Comparison of ENCODE assay signal across 10 cellular contexts in genomic region chr2:68750592-68751396, GRCh38. TPM values are rescaled to one million over a fixed set of nuclear protein-coding genes. Genes with fewer than 3 reads are reported as not detected.
DNase-seq lines count a peak whose midpoint lies in the region; ATAC-seq and TF ChIP-seq lines count a peak whose summit lies in the region.
"Had no signal": no experiment of that assay in that cellular context is flagged by ENCODE, and none has a peak within 500 bp of the region (broad histone marks: within the 10 kb centered on the region; RNA-seq: fewer than 3 reads in every experiment).

No MANE protein-coding gene starts in this region.

- no peaks in the 10 kb centered on the region for H3K79me2 ChIP-seq in GM23248 (ENCODE audit: insufficient read depth)

- no peaks in the 10 kb centered on the region for H3K27me3 Mint-ChIP-seq in CD4-positive, CD25-positive, alpha-beta regulatory T cell
- no peaks in the 10 kb centered on the region for H3K27me3 Mint-ChIP-seq in activated CD8-positive, alpha-beta T cell treated with anti-CD3 and anti-CD28 coated beads for 36 hours

- H3K4me3 ChIP-seq in CD4-positive, CD25-positive, alpha-beta regulatory T cell (ENCODE audit: low read depth, low read length), result peak overlapping the region; percentile 71
- H3K4me3 ChIP-seq in GM23248, result no peak overlapping the region
- no peak overlapping the region for H3K4me3 ChIP-seq in lower lobe of right lung

- POLR2A ChIA-PET in activated CD8-positive, alpha-beta T cell treated with anti-CD3 and anti-CD28 coated beads for 36 hours (lab: Charles Lee), result interaction anchor here (0.7 to 3.8 kb wide), 9 partner anchors 9 to 158 kb away, joined by 3 to 30 read pairs (median 5); no protein-coding TSS in a partner anchor

- 0 out of 2 replicates have a peak overlapping the region, but pooled peaks have one; percentile 39 for H2AFZ ChIP-seq in GM23248

- DNase-seq in CD4-positive, CD25-positive, alpha-beta regulatory T cell, result no peak
- DNase-seq in GM23248 (no peak), lower lobe of right lung (no peak), NCI-H128 (lab: John Stamatoyannopoulos, UW; ENCODE audit: unreplicated experiment) (no peak), HUDEP-2 (lab: John Stamatoyannopoulos, UW; ENCODE audit: unreplicated experiment in 76 of 76) (no peak)
- DNase-seq in activated CD8-positive, alpha-beta T cell treated with anti-CD3 and anti-CD28 coated beads for 36 hours, result no peak
- no peak for DNase-seq in effector CD4-positive, alpha-beta T cell
- DNase-seq: NCI-H524 treated with DMSO at 0.1 percent for 48 hours had no signal

- peaks cover 38% of the 10 kb centered on the region for H3K36me3 Mint-ChIP-seq in CD4-positive, CD25-positive, alpha-beta regulatory T cell
- peaks cover 57% of the 10 kb centered on the region for H3K36me3 Mint-ChIP-seq in activated CD8-positive, alpha-beta T cell treated with anti-CD3 and anti-CD28 coated beads for 36 hours (ENCODE audit: low read depth)

- H3F3A ChIP-seq in GM23248 (ENCODE audit: insufficient read depth), result no peaks in the 10 kb centered on the region

- no peaks in the 10 kb centered on the region for H4K20me1 ChIP-seq in GM23248 (ENCODE audit: insufficient read depth)

- no peaks in the 10 kb centered on the region for H3K9me3 ChIP-seq in CD4-positive, CD25-positive, alpha-beta regulatory T cell (ENCODE audit: control insufficient read depth in 2 of 2, low read length in 2 of 2)
- H3K9me3 ChIP-seq in GM23248 (ENCODE audit: low read depth) (no peaks in the 10 kb centered on the region), lower lobe of right lung (no peaks in the 10 kb centered on the region)
- H3K9me3 ChIP-seq: heart right ventricle had no signal

- H3K9me3 Mint-ChIP-seq in CD4-positive, CD25-positive, alpha-beta regulatory T cell, result no peaks in the 10 kb centered on the region
- peaks cover 2% of the 10 kb centered on the region for H3K9me3 Mint-ChIP-seq in activated CD8-positive, alpha-beta T cell treated with anti-CD3 and anti-CD28 coated beads for 36 hours

- H3K4me3 Mint-ChIP-seq in CD4-positive, CD25-positive, alpha-beta regulatory T cell, result peak overlapping the region in 3 of 4 donors; percentile 23 to 65 (median 61)
- no peak overlapping the region for H3K4me3 Mint-ChIP-seq in activated CD8-positive, alpha-beta T cell treated with anti-CD3 and anti-CD28 coated beads for 36 hours

- H3K9me2 ChIP-seq in GM23248 (ENCODE audit: insufficient read depth), result no peaks in the 10 kb centered on the region

- TF ChIP-seq CTCF in activated CD8-positive, alpha-beta T cell treated with anti-CD3 and anti-CD28 coated beads for 36 hours (IDR thresholded peaks at IDR 0.05), result no peak
- TF ChIP-seq CTCF in lower lobe of right lung (IDR thresholded peaks at IDR 0.05), result no peak

- in situ Hi-C loops in GM23248 (cut with MboI), result no loop called here

- peaks cover 94% of the 10 kb centered on the region for H3K4me1 ChIP-seq in CD4-positive, CD25-positive, alpha-beta regulatory T cell (ENCODE audit: control insufficient read depth, insufficient read depth, low read length, poor library complexity, severe bottlenecking)
- H3K4me1 ChIP-seq in GM23248 (ENCODE audit: insufficient read depth) (peaks cover 8% of the 10 kb centered on the region; the same call in 1 of the 2 replicates), lower lobe of right lung (peaks cover 46% of the 10 kb centered on the region)

- H3K4me2 ChIP-seq in GM23248 (ENCODE audit: unreplicated experiment), result no peak overlapping the region

- no peak overlapping the region for H3K9ac ChIP-seq in GM23248

- peaks cover 30% of the 10 kb centered on the region for H3K36me3 ChIP-seq in CD4-positive, CD25-positive, alpha-beta regulatory T cell (ENCODE audit: control insufficient read depth, insufficient read depth, low read length)
- H3K36me3 ChIP-seq in GM23248 (ENCODE audit: low read depth), result no peaks in the 10 kb centered on the region
- H3K36me3 ChIP-seq in lower lobe of right lung, result no peaks in the 10 kb centered on the region

- H3K4me1 Mint-ChIP-seq in CD4-positive, CD25-positive, alpha-beta regulatory T cell, result peaks cover 45 to 96% (median 78%) of the 10 kb centered on the region in 4 donors
- peaks cover 78% of the 10 kb centered on the region for H3K4me1 Mint-ChIP-seq in activated CD8-positive, alpha-beta T cell treated with anti-CD3 and anti-CD28 coated beads for 36 hours (ENCODE audit: low read depth)

- no peak for ATAC-seq in CD4-positive, CD25-positive, alpha-beta regulatory T cell (ENCODE audit: low read depth in 2 of 2)
- ATAC-seq in activated CD8-positive, alpha-beta T cell treated with anti-CD3 and anti-CD28 coated beads for 36 hours, result no peak
- ATAC-seq in lower lobe of right lung (no peak), GM18868 (IDR thresholded peaks at IDR 0.05; ENCODE audit: unreplicated experiment) (no peak)

- 85 to 86% methylated on average over 12 of the region's 12 CpGs for WGBS in GM23248 (ENCODE audit: low coverage in 1 of 2, low lambda C conversion rate in 2 of 2, missing lambda C conversion rate in 2 of 2), 2 experiments

- CTCF ChIA-PET in activated CD8-positive, alpha-beta T cell treated with anti-CD3 and anti-CD28 coated beads for 36 hours (lab: Charles Lee), result interaction anchor here (0.8 to 9.2 kb wide), 46 partner anchors 10 to 287 kb away, joined by 3 to 136 read pairs (median 8); partner anchors contain the start of gene ARHGAP25

- H3K27ac Mint-ChIP-seq in CD4-positive, CD25-positive, alpha-beta regulatory T cell, result peak overlapping the region; percentile 92 to 96 (median 93)
- H3K27ac Mint-ChIP-seq in activated CD8-positive, alpha-beta T cell treated with anti-CD3 and anti-CD28 coated beads for 36 hours, result peak overlapping the region; percentile 80

- no peaks in the 10 kb centered on the region for H3K27me3 ChIP-seq in CD4-positive, CD25-positive, alpha-beta regulatory T cell (ENCODE audit: control insufficient read depth, insufficient read depth, low read length)
- H3K27me3 ChIP-seq in GM23248 (replicated peaks; ENCODE audit: insufficient read depth) (no peaks in the 10 kb centered on the region), lower lobe of right lung (ENCODE audit: low read depth) (no peaks in the 10 kb centered on the region)

- intact Hi-C loops in activated CD8-positive, alpha-beta T cell treated with anti-CD3 and anti-CD28 coated beads for 36 hours (cut with micrococcal nuclease), result loop anchor here (5.0 kb wide), 1 partner anchor 87 kb away; no protein-coding TSS in a partner anchor
- intact Hi-C loops in lower lobe of right lung (cut with DNase I), result loop anchor here (10.0 kb wide), 1 partner anchor 84 kb away; no protein-coding TSS in a partner anchor

- peak overlapping the region; percentile 83 for H3K27ac ChIP-seq in CD4-positive, CD25-positive, alpha-beta regulatory T cell (ENCODE audit: insufficient read depth, low read length, poor library complexity, severe bottlenecking)
- H3K27ac ChIP-seq in GM23248 (no peak overlapping the region), lower lobe of right lung (peak overlapping the region; percentile 32)

RNA-seq across cellular contexts. Expression of gene ARHGAP25, which starts 16.2 kb away (rescaled TPM):
- 142 TPM for total RNA-seq in CD4-positive, CD25-positive, alpha-beta regulatory T cell
- 100 to 1,000 TPM in 3 of 4 donors, 10 to 100 TPM in 1; 97.8 to 148 (median 124) TPM for polyA plus RNA-seq in CD4-positive, CD25-positive, alpha-beta regulatory T cell
- total RNA-seq in GM23248 (2014; rRNA removed; shearing (Covaris generic)), result not detected in 2 replicates
- not detected in 2 replicates for polyA plus RNA-seq in GM23248 (2016; fragmentation: Nextera tagmentation; extraction: Ambion mirVana)
- 10 to 100 TPM; 59.3 to 61.5 TPM for total RNA-seq in activated CD8-positive, alpha-beta T cell treated with anti-CD3 and anti-CD28 coated beads for 36 hours
- 48.5 TPM for total RNA-seq in lower lobe of right lung

Comparison
In these comparisons a context has a peak if more than half of its experiments do, and no peak if none do; other contexts are left out.
1. RNA of gene ARHGAP25, which starts 16.2 kb away (total RNA-seq): 142 TPM in CD4-positive, CD25-positive, alpha-beta regulatory T cell (single experiment), 59.3 to 61.5 TPM in activated CD8-positive, alpha-beta T cell treated with anti-CD3 and anti-CD28 coated beads for 36 hours and 48.5 TPM in lower lobe of right lung (single experiment); not detected in GM23248; every median in the first group is over 10 times any median in the second.